Comparison of ENCODE assay signal across 2 cellular contexts in the genomic region with DNA sequence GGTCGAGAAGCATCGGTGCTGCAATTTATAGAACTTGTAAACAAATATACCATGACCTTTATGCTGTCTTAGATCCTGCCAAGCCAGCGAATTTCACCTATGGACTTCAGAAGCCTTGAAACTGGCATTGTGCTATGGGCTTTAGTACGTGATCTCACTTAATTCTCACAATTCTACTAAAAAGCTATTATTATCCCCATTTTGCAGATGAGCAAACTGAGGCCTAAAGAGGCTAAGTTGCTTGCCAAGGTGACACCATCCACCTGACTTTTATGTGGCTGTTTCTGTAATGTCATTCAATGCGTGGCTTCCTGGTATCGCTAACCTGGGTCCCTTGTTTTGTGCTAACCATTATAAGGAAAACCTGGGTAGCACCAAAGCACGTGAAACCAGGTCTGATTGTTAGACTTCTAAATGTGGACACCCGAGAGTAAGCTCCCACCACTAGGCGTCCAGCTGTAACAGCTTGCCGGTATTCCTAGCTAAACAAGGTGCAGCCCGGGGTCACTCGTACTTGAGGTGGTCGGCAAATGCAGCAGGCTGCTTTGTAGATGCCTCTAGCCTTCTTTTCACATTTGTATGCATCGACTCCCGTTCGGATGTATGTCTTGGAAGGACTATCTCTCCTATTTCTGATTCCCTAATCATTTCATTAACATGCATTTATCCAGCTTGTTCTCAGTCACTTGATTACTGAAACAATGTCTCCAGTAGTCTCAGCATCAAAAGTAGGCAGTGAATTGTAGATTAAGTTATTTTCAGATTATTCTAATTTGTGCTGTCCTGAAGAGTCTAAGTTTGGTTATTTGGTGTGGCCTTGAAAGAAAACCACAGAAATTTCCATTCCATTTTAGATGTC.
TF ChIP-seq lines count a peak whose summit lies in the region.

No MANE protein-coding gene starts in this region.

TF ChIP-seq in SK-N-SH, 30 proteins besides CTCF, POLR2A, EP300 and RAD21:
- TF ChIP-seq YY1 (IDR thresholded peaks at IDR 0.05; ENCODE audit: low read depth) = no peak
- no peak for TF ChIP-seq FOSL2 (IDR thresholded peaks at IDR 0.05; ENCODE audit: borderline replicate concordance, low read depth)
- no peak for TF ChIP-seq TEAD4 (IDR thresholded peaks at IDR 0.05; ENCODE audit: borderline replicate concordance, insufficient read depth)
- TF ChIP-seq, protein P1, sequence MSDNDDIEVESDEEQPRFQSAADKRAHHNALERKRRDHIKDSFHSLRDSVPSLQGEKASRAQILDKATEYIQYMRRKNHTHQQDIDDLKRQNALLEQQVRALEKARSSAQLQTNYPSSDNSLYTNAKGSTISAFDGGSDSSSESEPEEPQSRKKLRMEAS (IDR thresholded peaks at IDR 0.05; ENCODE audit: low read depth) = peak; percentile 10; the same call in 1 of the 2 replicates
- no peak for TF ChIP-seq USF1 (IDR thresholded peaks at IDR 0.05; ENCODE audit: borderline replicate concordance, low read depth)
- TF ChIP-seq RXRA (IDR thresholded peaks at IDR 0.05; ENCODE audit: borderline replicate concordance, low read depth) = no peak
- TF ChIP-seq SMC3 (IDR thresholded peaks at IDR 0.05; ENCODE audit: low read depth, low read length) = no peak

TF ChIP-seq in endothelial cell of umbilical vein, 7 proteins besides CTCF, POLR2A, EP300 and RAD21:
- TF ChIP-seq FOS (IDR thresholded peaks at IDR 0.05; ENCODE audit: borderline replicate concordance, insufficient read depth, low read length) (no peak), JUN (IDR thresholded peaks at IDR 0.05; ENCODE audit: borderline replicate concordance, insufficient read depth, insufficient read length, low read depth) (no peak), EZH2 (IDR thresholded peaks at IDR 0.05; ENCODE audit: borderline replicate concordance, low read depth, low read length, severe bottlenecking) (no peak), GATA2 (IDR thresholded peaks at IDR 0.05; ENCODE audit: insufficient read depth, insufficient read length, low read depth, low read length) (no peak), POLR2AphosphoS5 (IDR thresholded peaks at IDR 0.05; ENCODE audit: insufficient read depth, low read depth, low read length) (no peak), MYC (IDR thresholded peaks at IDR 0.05; ENCODE audit: low read depth, low read length) (no peak)
- TF ChIP-seq, protein P1 (IDR thresholded peaks at IDR 0.05; ENCODE audit: insufficient read depth, insufficient read length) = no peak
